8 cellular contexts compared by ENCODE assay signal in genomic region chr17:65054602-65055001, GRCh38. TPM values are rescaled to one million over a fixed set of nuclear protein-coding genes. Genes with fewer than 3 reads are reported as not detected.
DNase-seq lines count a peak whose midpoint lies in the region; ATAC-seq and TF ChIP-seq lines count a peak whose summit lies in the region.

No MANE protein-coding gene starts in this region.

- no peaks in the 10 kb centered on the region for H3K27me3 ChIP-seq in kidney epithelial cell (ENCODE audit: control insufficient read depth, insufficient read depth, low read length)
- H3K27me3 ChIP-seq in thymus (ENCODE audit: control insufficient read depth, insufficient read depth): no peaks in the 10 kb centered on the region
- H3K27me3 ChIP-seq in neuronal stem cell (ENCODE audit: control insufficient read depth in 3 of 3, insufficient read depth in 3 of 3, low read depth in 1 of 3, low read length in 3 of 3): no peaks in the 10 kb centered on the region

- CTCF ChIA-PET in activated CD4-positive, alpha-beta T cell treated with anti-CD3 and anti-CD28 coated beads, Interleukin-2, amount 10 ng/mL, durations not matched to agents 7 days and 5 days (lab: Charles Lee): interaction anchor here (0.6 to 1.4 kb wide), 3 partner anchors 14 to 123 kb away, joined by 4 read pairs; no protein-coding TSS in a partner anchor
- CTCF ChIA-PET in activated CD8-positive, alpha-beta T cell treated with anti-CD3 and anti-CD28 coated beads, Interleukin-2, amount 10 ng/mL, durations not matched to agents 7 days and 5 days (lab: Charles Lee): interaction anchor here (0.7 to 1.3 kb wide), 4 partner anchors 15 to 69 kb away, joined by 3 to 5 read pairs (median 3); no protein-coding TSS in a partner anchor

- no peak overlapping the region for H2BK120ac ChIP-seq in neuronal stem cell (ENCODE audit: low read depth, low read length)

- H3K27ac Mint-ChIP-seq in activated CD4-positive, alpha-beta T cell treated with anti-CD3 and anti-CD28 coated beads, Interleukin-2, amount 10 ng/mL, durations not matched to agents 7 days and 5 days: peak overlapping the region; percentile 89
- peak overlapping the region; percentile 76 for H3K27ac Mint-ChIP-seq in activated CD8-positive, alpha-beta T cell treated with anti-CD3 and anti-CD28 coated beads, Interleukin-2, amount 10 ng/mL, durations not matched to agents 7 days and 5 days

- no peak overlapping the region for H3K14ac ChIP-seq in neuronal stem cell (ENCODE audit: low read length)

- H3K9ac ChIP-seq in neuronal stem cell (ENCODE audit: low read depth, low read length, poor library complexity): no peak overlapping the region

- no peak overlapping the region for H3K4ac ChIP-seq in neuronal stem cell (ENCODE audit: low read length)

- no peak overlapping the region for H3K23ac ChIP-seq in neuronal stem cell (ENCODE audit: low read depth, low read length, poor library complexity)

- H3K9me3 ChIP-seq in thymus (ENCODE audit: control insufficient read depth) (no peaks in the 10 kb centered on the region), neuronal stem cell (replicated peaks in 1 of 2; ENCODE audit: control insufficient read depth in 2 of 2, insufficient read depth in 1 of 2, low read depth in 1 of 2, low read length in 2 of 2) (peaks cover 0 to 2% of the 10 kb centered on the region in 2 donors)

- no peak for TF ChIP-seq CTCF in kidney epithelial cell (IDR thresholded peaks at IDR 0.05; ENCODE audit: insufficient read depth, low read length, poor library complexity, severe bottlenecking)

- no peak overlapping the region for H4K91ac ChIP-seq in neuronal stem cell (ENCODE audit: low read depth, low read length, poor library complexity)

- no peak overlapping the region for H2AK5ac ChIP-seq in neuronal stem cell (ENCODE audit: low read depth, low read length)

- H4K8ac ChIP-seq in neuronal stem cell (ENCODE audit: low read depth, low read length): no peak overlapping the region

- H3K4me3 ChIP-seq in kidney epithelial cell (ENCODE audit: low read depth, low read length) (peak overlapping the region; percentile 98), thymus (ENCODE audit: low read length) (peak overlapping the region; percentile 95), neuronal stem cell (ENCODE audit: low read length in 2 of 2) (peak overlapping the region in 1 of 2 donors; percentile 95)

- H3K4me3 Mint-ChIP-seq in activated CD4-positive, alpha-beta T cell treated with anti-CD3 and anti-CD28 coated beads, Interleukin-2, amount 10 ng/mL, durations not matched to agents 7 days and 5 days: peak overlapping the region; percentile 87
- peak overlapping the region; percentile 93 for H3K4me3 Mint-ChIP-seq in activated CD8-positive, alpha-beta T cell treated with anti-CD3 and anti-CD28 coated beads, Interleukin-2, amount 10 ng/mL, durations not matched to agents 7 days and 5 days

- H3K27me3 Mint-ChIP-seq in activated CD4-positive, alpha-beta T cell treated with anti-CD3 and anti-CD28 coated beads, Interleukin-2, amount 10 ng/mL, durations not matched to agents 7 days and 5 days: no peaks in the 10 kb centered on the region
- H3K27me3 Mint-ChIP-seq in activated CD8-positive, alpha-beta T cell treated with anti-CD3 and anti-CD28 coated beads, Interleukin-2, amount 10 ng/mL, durations not matched to agents 7 days and 5 days (ENCODE audit: low read depth): peaks cover 3% of the 10 kb centered on the region

- no peak overlapping the region for H3K4me2 ChIP-seq in neuronal stem cell (ENCODE audit: insufficient read depth, low read length, poor library complexity, severe bottlenecking)

- WGBS in thymus: 75% methylated on average over 3 of the region's 3 CpGs
- no CpG with 5 or more reads among the region's 3 CpGs for WGBS in neuronal stem cell (ENCODE audit: extremely low coverage in 2 of 2, insufficient read length in 2 of 2, insufficient replicate concordance in 1 of 2), 2 donors

- H3K4me1 ChIP-seq in thymus (ENCODE audit: control insufficient read depth, insufficient read depth, low read length): peaks cover 19% of the 10 kb centered on the region
- peaks cover 3 to 5% of the 10 kb centered on the region in 2 donors for H3K4me1 ChIP-seq in neuronal stem cell (ENCODE audit: control insufficient read depth in 2 of 2, insufficient read depth in 1 of 2, low read depth in 1 of 2, low read length in 2 of 2)

- no peak overlapping the region for H2BK12ac ChIP-seq in neuronal stem cell (ENCODE audit: low read length)

- H2AFZ ChIP-seq in neuronal stem cell (ENCODE audit: low read length): no peak overlapping the region

- peaks cover 63% of the 10 kb centered on the region for H3K4me1 Mint-ChIP-seq in activated CD4-positive, alpha-beta T cell treated with anti-CD3 and anti-CD28 coated beads, Interleukin-2, amount 10 ng/mL, durations not matched to agents 7 days and 5 days
- peaks cover 57% of the 10 kb centered on the region for H3K4me1 Mint-ChIP-seq in activated CD8-positive, alpha-beta T cell treated with anti-CD3 and anti-CD28 coated beads, Interleukin-2, amount 10 ng/mL, durations not matched to agents 7 days and 5 days (ENCODE audit: low read depth)

- H3K27ac ChIP-seq in thymus (ENCODE audit: low read depth) (no peak overlapping the region), neuronal stem cell (replicated peaks; ENCODE audit: low read length) (no peak overlapping the region)

- no peak for ATAC-seq in activated CD8-positive, alpha-beta T cell treated with anti-CD3 and anti-CD28 coated beads, Interleukin-2, amount 10 ng/mL, durations not matched to agents 7 days and 5 days

- H3K9me3 Mint-ChIP-seq in activated CD4-positive, alpha-beta T cell treated with anti-CD3 and anti-CD28 coated beads, Interleukin-2, amount 10 ng/mL, durations not matched to agents 7 days and 5 days: no peaks in the 10 kb centered on the region
- no peaks in the 10 kb centered on the region for H3K9me3 Mint-ChIP-seq in activated CD8-positive, alpha-beta T cell treated with anti-CD3 and anti-CD28 coated beads, Interleukin-2, amount 10 ng/mL, durations not matched to agents 7 days and 5 days (ENCODE audit: insufficient read depth)

- peaks cover 54% of the 10 kb centered on the region for H3K36me3 Mint-ChIP-seq in activated CD4-positive, alpha-beta T cell treated with anti-CD3 and anti-CD28 coated beads, Interleukin-2, amount 10 ng/mL, durations not matched to agents 7 days and 5 days (ENCODE audit: low read depth)
- peaks cover 58% of the 10 kb centered on the region for H3K36me3 Mint-ChIP-seq in activated CD8-positive, alpha-beta T cell treated with anti-CD3 and anti-CD28 coated beads, Interleukin-2, amount 10 ng/mL, durations not matched to agents 7 days and 5 days (ENCODE audit: low read depth)

- DNase-seq in activated CD4-positive, alpha-beta T cell treated with anti-CD3 and anti-CD28 coated beads, Interleukin-2, amount 10 ng/mL, durations not matched to agents 7 days and 5 days: no peak
- DNase-seq in activated CD4-positive, alpha-beta T cell treated with anti-CD3 and anti-CD28 coated beads for 1 hour: no peak
- no peak for DNase-seq in activated CD8-positive, alpha-beta T cell treated with anti-CD3 and anti-CD28 coated beads, Interleukin-2, amount 10 ng/mL, durations not matched to agents 7 days and 5 days
- no peak for DNase-seq in kidney epithelial cell (ENCODE audit: low read depth)
- no peak for DNase-seq in GOT3 (lab: John Stamatoyannopoulos, UW)
- no peak for DNase-seq in neuronal stem cell (ENCODE audit: low spot score)
- no peak for DNase-seq in globus pallidus (ENCODE audit: low spot score)

- H3K18ac ChIP-seq in neuronal stem cell (ENCODE audit: low read length): no peak overlapping the region

- peaks cover 8% of the 10 kb centered on the region for H3K79me1 ChIP-seq in neuronal stem cell (ENCODE audit: low read depth, low read length)

- no peak overlapping the region for H2BK5ac ChIP-seq in neuronal stem cell (ENCODE audit: low read length)

- no peaks in the 10 kb centered on the region for H3K36me3 ChIP-seq in kidney epithelial cell (ENCODE audit: control insufficient read depth, insufficient read depth, low read length)
- H3K36me3 ChIP-seq in thymus (ENCODE audit: control insufficient read depth, insufficient read depth): peaks cover 19% of the 10 kb centered on the region
- peaks cover 9 to 48% of the 10 kb centered on the region in 2 donors for H3K36me3 ChIP-seq in neuronal stem cell (replicated peaks in 1 of 2; ENCODE audit: control insufficient read depth in 2 of 2, insufficient read depth in 2 of 2, low read length in 2 of 2)

- no peak overlapping the region for H2BK15ac ChIP-seq in neuronal stem cell (ENCODE audit: low read length)

- POLR2A ChIA-PET in activated CD4-positive, alpha-beta T cell treated with anti-CD3 and anti-CD28 coated beads, Interleukin-2, amount 10 ng/mL, durations not matched to agents 7 days and 5 days (lab: Charles Lee): no interaction called here
- POLR2A ChIA-PET in activated CD8-positive, alpha-beta T cell treated with anti-CD3 and anti-CD28 coated beads, Interleukin-2, amount 10 ng/mL, durations not matched to agents 7 days and 5 days (lab: Charles Lee): interaction anchor here (0.8 to 3.5 kb wide), 3 partner anchors 14 to 79 kb away, joined by 4 to 17 read pairs (median 6); no protein-coding TSS in a partner anchor

RNA-seq across cellular contexts. Expression of gene GNA13, which starts 1.9 kb away (rescaled TPM):
- total RNA-seq in activated CD4-positive, alpha-beta T cell treated with anti-CD3 and anti-CD28 coated beads, Interleukin-2, amount 10 ng/mL, durations not matched to agents 7 days and 5 days: 10 to 100 TPM; 80.9 to 94.9 TPM
- total RNA-seq in activated CD8-positive, alpha-beta T cell treated with anti-CD3 and anti-CD28 coated beads, Interleukin-2, amount 10 ng/mL, durations not matched to agents 7 days and 5 days: 10 to 100 TPM; 67.7 to 73.1 TPM
- 73.7 and 75.0 TPM in 2 replicates for total RNA-seq in kidney epithelial cell
- 43.6 TPM for polyA plus RNA-seq in thymus
- 28.1 TPM for polyA plus RNA-seq in neuronal stem cell (2013, experiment 1 of 2)
- polyA plus RNA-seq in neuronal stem cell (2013, experiment 2 of 2): 29.3 TPM
